In genomic region chr3:127790580-127791183, GRCh38 we compare ENCODE assay signal across 10 cellular contexts. TPM values are rescaled to one million over a fixed set of nuclear protein-coding genes. Genes with fewer than 3 reads are reported as not detected.
DNase-seq lines count a peak whose midpoint lies in the region; ATAC-seq and TF ChIP-seq lines count a peak whose summit lies in the region.
"Had no signal": no experiment of that assay in that cellular context is flagged by ENCODE, and none has a peak within 500 bp of the region (broad histone marks: within the 10 kb centered on the region; RNA-seq: fewer than 3 reads in every experiment).

No MANE protein-coding gene starts in this region.

- intact Hi-C loops in Panc1 (cut with micrococcal nuclease; ENCODE audit: unreplicated experiment) (no loop called here), upper lobe of right lung (cut with DNase I) (no loop called here)

- no peak overlapping the region for H3K4me3 ChIP-seq in Panc1 (ENCODE audit: low read depth in 2 of 2, low read length in 2 of 2)
- H3K4me3 ChIP-seq in upper lobe of right lung = no peak overlapping the region

- H3K27me3 ChIP-seq in Panc1 (ENCODE audit: control insufficient read depth, insufficient read depth, low read length) (no peaks in the 10 kb centered on the region), upper lobe of right lung (no peaks in the 10 kb centered on the region)

- TF ChIP-seq CTCF in Panc1 (IDR thresholded peaks at IDR 0.05) (no peak), upper lobe of right lung (IDR thresholded peaks at IDR 0.05) (no peak)

- DNase-seq in activated effector memory CD4-positive, alpha-beta T cell treated with anti-CD3 and anti-CD28 coated beads, Interleukin-2, amount 50 U/mL, for 16 hours = peak; percentile 46
- no peak for DNase-seq in activated effector memory CD4-positive, alpha-beta T cell treated with Interleukin-2 at 50 U/mL for 16 hours
- DNase-seq in Panc1 (ENCODE audit: low read depth, low spot score) = no peak
- peak; percentile 65 for DNase-seq in mesenteric fat pad (ENCODE audit: low spot score)
- DNase-seq in upper lobe of right lung = no peak
- no peak for DNase-seq in NCI-H2029 treated with DMSO at 0.1 percent for 48 hours (lab: John Stamatoyannopoulos, UW)
- no peak for DNase-seq in activated CD4-positive, alpha-beta T cell treated with anti-CD3 and anti-CD28 coated beads for 48 hours
- no peak for DNase-seq in GM03348 (ENCODE audit: low spot score)
- DNase-seq: effector memory CD4-positive, alpha-beta T cell; stimulated activated CD4-positive, alpha-beta T cell treated with anti-CD3 and anti-CD28 coated beads, Interleukin-1b, Interleukin-23, amount 100 ng/mL, for 48 hours had no signal

- no peaks in the 10 kb centered on the region for H3K4me1 ChIP-seq in Panc1 (ENCODE audit: control insufficient read depth, insufficient read depth, low read length)
- peaks cover 33% of the 10 kb centered on the region for H3K4me1 ChIP-seq in upper lobe of right lung

- BruUV-seq in Panc1 (replicated peaks; lab: Mats Ljungman, UMichigan) = no TSS peak

- H3K36me3 ChIP-seq in Panc1 (ENCODE audit: control insufficient read depth, insufficient read depth, low read length) = no peaks in the 10 kb centered on the region
- H3K36me3 ChIP-seq in upper lobe of right lung = no peaks in the 10 kb centered on the region

- in situ Hi-C loops in Panc1 (cut with HindIII; ENCODE audit: low pct_unique_long_range_greater_than_20kb, low sequenced_read_pairs) = no loop called here

- CTCF ChIA-PET in Panc1 (lab: Charles Lee) = interaction anchor here (1.3 kb wide), 1 partner anchor 138 kb away, joined by 4 read pairs; no protein-coding TSS in a partner anchor

- H3K27ac ChIP-seq in Panc1 (ENCODE audit: low read length) = no peak overlapping the region
- peak overlapping the region; percentile 24 for H3K27ac ChIP-seq in upper lobe of right lung

- H3K9me3 ChIP-seq in Panc1 (ENCODE audit: control insufficient read depth, insufficient read depth, low read depth, low read length) = 0 out of 2 replicates have a peak, but pooled peaks cover 3% of the 10 kb centered on the region
- no peaks in the 10 kb centered on the region for H3K9me3 ChIP-seq in upper lobe of right lung

- POLR2A ChIA-PET in Panc1 (lab: Charles Lee) = no interaction called here

- ATAC-seq in Panc1 = peak; percentile 22; the same call in 1 of the 2 replicates
- ATAC-seq in upper lobe of right lung = no peak

RNA-seq across cellular contexts. Expression of gene MGLL, which starts 31.6 kb away (rescaled TPM):
- total RNA-seq in Panc1 (2021; ENCODE audit: unreplicated experiment) (2.1 TPM), mesenteric fat pad (301 TPM), upper lobe of right lung (194 TPM)
- polyA plus RNA-seq in Panc1 (2012; ENCODE audit: insufficient read length) = 2.4 TPM

Comparison
In these comparisons a context has a peak if more than half of its experiments do, and no peak if none do; other contexts are left out.
1. DNase-seq: peak in activated effector memory CD4-positive, alpha-beta T cell treated with anti-CD3 and anti-CD28 coated beads, Interleukin-2, amount 50 U/mL, for 16 hours (single experiment) and mesenteric fat pad (single experiment); none in activated effector memory CD4-positive, alpha-beta T cell treated with Interleukin-2 at 50 U/mL for 16 hours (single experiment), Panc1 (single experiment), upper lobe of right lung (single experiment), NCI-H2029 treated with DMSO at 0.1 percent for 48 hours (single experiment), activated CD4-positive, alpha-beta T cell treated with anti-CD3 and anti-CD28 coated beads for 48 hours (single experiment) and GM03348 (single experiment).
2. RNA of gene MGLL, which starts 31.6 kb away (total RNA-seq): 301 TPM in mesenteric fat pad (single experiment) and 194 TPM in upper lobe of right lung (single experiment); 2.1 TPM in Panc1 (single experiment); every median in the first group is over 10 times any median in the second.